12 cellular contexts compared by ENCODE assay signal in the genomic region with DNA sequence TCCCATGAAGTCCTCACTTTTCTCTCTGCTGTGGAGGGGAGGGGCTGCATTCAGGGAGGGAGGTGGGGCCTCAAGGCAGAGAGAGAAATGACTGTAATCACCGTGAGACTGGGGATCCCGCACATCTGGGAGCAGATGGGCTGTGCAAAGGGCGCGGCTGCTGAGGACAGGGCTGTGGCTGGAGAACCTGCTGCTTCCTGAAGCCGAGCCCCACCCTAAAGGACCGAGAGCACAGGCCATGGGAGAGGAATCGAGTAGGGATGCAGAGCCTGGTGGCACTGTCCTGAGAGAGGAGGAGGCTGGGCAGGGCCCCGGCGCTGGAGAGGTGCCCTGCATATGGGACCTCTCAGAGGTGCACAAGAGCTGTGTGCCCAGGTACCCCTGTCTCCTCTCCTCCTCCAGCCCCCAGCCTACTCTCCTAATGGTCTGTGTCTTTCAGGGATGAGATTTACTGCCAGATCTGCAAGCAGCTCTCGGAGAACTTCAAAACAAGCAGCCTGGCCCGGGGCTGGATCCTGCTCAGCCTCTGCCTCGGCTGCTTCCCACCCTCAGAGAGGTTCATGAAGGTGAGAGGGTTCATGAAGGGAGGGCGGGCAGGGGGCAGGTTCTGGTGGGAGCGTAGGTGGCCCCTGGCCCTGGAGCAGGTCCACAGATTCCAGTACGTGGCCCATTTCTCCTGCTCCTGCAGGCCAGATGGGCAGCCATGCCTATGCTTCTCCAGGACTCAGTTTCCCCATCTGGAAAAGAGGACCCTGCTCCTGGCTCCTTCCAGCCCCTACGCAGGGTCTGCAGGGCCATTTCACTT. TPM values are rescaled to one million over a fixed set of nuclear protein-coding genes. Genes with fewer than 3 reads are reported as not detected.
A peak's percentile ranks its signal among the peaks of the same experiment; 100 is the strongest.
DNase-seq lines count a peak whose midpoint lies in the region; ATAC-seq and TF ChIP-seq lines count a peak whose summit lies in the region.
"Had no signal": no experiment of that assay in that cellular context is flagged by ENCODE, and none has a peak within 500 bp of the region (broad histone marks: within the 10 kb centered on the region; RNA-seq: fewer than 3 reads in every experiment).

No MANE protein-coding gene starts in this region.

- peak overlapping the region; percentile 13; the same call in 1 of the 2 replicates for H3K4me2 ChIP-seq in DOHH2 (ENCODE audit: low read length)

- no peak overlapping the region for H3K4me3 Mint-ChIP-seq in Calu3 (ENCODE audit: low read depth, unreplicated experiment)
- H3K4me3 Mint-ChIP-seq: effector memory CD8-positive, alpha-beta T cell had no signal

- CTCF ChIA-PET in Calu3 (lab: Charles Lee) = no interaction called here

- intact Hi-C loops in posterior vena cava (cut with DNase I) (no loop called here), Calu3 (cut with micrococcal nuclease; ENCODE audit: unreplicated experiment) (no loop called here)

- ATAC-seq in HG02759 (IDR thresholded peaks at IDR 0.05; ENCODE audit: unreplicated experiment) (peak; percentile 55), GM19467 (IDR thresholded peaks at IDR 0.05; ENCODE audit: unreplicated experiment) (no peak), omental fat pad (ENCODE audit: low FRiP score) (no peak)
- ATAC-seq: effector memory CD8-positive, alpha-beta T cell had no signal

- peaks cover 19% of the 10 kb centered on the region for H3K4me1 ChIP-seq in DOHH2 (ENCODE audit: control insufficient read depth, low read length)

- H3K27ac Mint-ChIP-seq in Calu3 (ENCODE audit: unreplicated experiment) = no peak overlapping the region
- H3K27ac Mint-ChIP-seq: effector memory CD8-positive, alpha-beta T cell had no signal

- no peaks in the 10 kb centered on the region for H3F3A ChIP-seq in DOHH2 (ENCODE audit: control insufficient read depth, insufficient read depth)

- H3K9me3 Mint-ChIP-seq in Calu3 (ENCODE audit: low read depth, unreplicated experiment) = no peaks in the 10 kb centered on the region
- H3K9me3 Mint-ChIP-seq: effector memory CD8-positive, alpha-beta T cell had no signal

- H3K79me2 ChIP-seq in DOHH2 (ENCODE audit: control insufficient read depth, low read length) = no peaks in the 10 kb centered on the region

- H3K4me3 ChIP-seq in DOHH2 (ENCODE audit: low read length) (no peak overlapping the region), coronary artery (no peak overlapping the region)

- no peaks in the 10 kb centered on the region for H3K9me2 ChIP-seq in DOHH2 (replicated peaks; ENCODE audit: control insufficient read depth, low read length)

- no peaks in the 10 kb centered on the region for H3K36me3 Mint-ChIP-seq in Calu3 (ENCODE audit: insufficient read depth, unreplicated experiment)

- H3K27me3 Mint-ChIP-seq in Calu3 (ENCODE audit: unreplicated experiment) = peaks cover 50% of the 10 kb centered on the region

- DNase-seq in coronary artery (ENCODE audit: low spot score) (peak; percentile 65), posterior vena cava (ENCODE audit: low spot score) (peak; percentile 69), Calu3 (no peak), omental fat pad (ENCODE audit: low spot score) (no peak)
- DNase-seq: effector memory CD8-positive, alpha-beta T cell; GF-D8; NCI-H1092; NCI-H510A; SHP77 treated with DMSO at 0.1 percent for 48 hours had no signal

- TF ChIP-seq CTCF in DOHH2 (IDR thresholded peaks at IDR 0.05; ENCODE audit: low read depth, low read length, poor library complexity, severe bottlenecking) (no peak), coronary artery (IDR thresholded peaks at IDR 0.05) (no peak), Calu3 (IDR thresholded peaks at IDR 0.05; ENCODE audit: unreplicated experiment) (no peak), omental fat pad (IDR thresholded peaks at IDR 0.05) (no peak)

- H4K20me1 ChIP-seq in DOHH2 (ENCODE audit: control insufficient read depth, insufficient read depth, low read depth, low read length) = no peaks in the 10 kb centered on the region

- no peaks in the 10 kb centered on the region for H3K36me3 ChIP-seq in DOHH2 (ENCODE audit: control insufficient read depth, low read length)

- H3K27me3 ChIP-seq in DOHH2 (ENCODE audit: control insufficient read depth, low read length) = peaks cover 5% of the 10 kb centered on the region; the same call in 1 of the 2 replicates

- H3K27ac ChIP-seq in DOHH2 (ENCODE audit: low read depth, low read length) = no peak overlapping the region
- H3K27ac ChIP-seq in coronary artery = no peak overlapping the region

- no TSS peak for BruUV-seq in Calu3 (replicated peaks; lab: Mats Ljungman, UMichigan)

- no peaks in the 10 kb centered on the region for H3K4me1 Mint-ChIP-seq in Calu3 (ENCODE audit: low read depth, unreplicated experiment)

- H3K9me3 ChIP-seq in DOHH2 (ENCODE audit: control insufficient read depth, insufficient read depth, low read length) = no peaks in the 10 kb centered on the region

RNA-seq across cellular contexts. Expression of gene GPR17, which starts 25.9 kb away (rescaled TPM):
- total RNA-seq in posterior vena cava (under 1 TPM in 1 of 2 donors, not detected in 1; 0.10 TPM), Calu3 (2022) (not detected in 2 replicates), omental fat pad (not detected)

RNA-seq across cellular contexts. Expression of gene LIMS2, which starts 55.2 kb away (rescaled TPM):
- total RNA-seq in posterior vena cava (100 to 1,000 TPM; 210 to 235 TPM), Calu3 (2022) (0.31 TPM in 1 of 2 replicates, not detected in the other), omental fat pad (10 to 100 TPM in 3 of 4 donors, 1 to 10 TPM in 1; 9.7 to 97.3 (median 22.4) TPM)

Comparison
In these comparisons a context has a peak if more than half of its experiments do, and no peak if none do; other contexts are left out.
1. DNase-seq: peak in coronary artery (single experiment) and posterior vena cava (single experiment); none in Calu3 (single experiment) and omental fat pad (single experiment).